8 cellular contexts compared by ENCODE assay signal in the genomic region with DNA sequence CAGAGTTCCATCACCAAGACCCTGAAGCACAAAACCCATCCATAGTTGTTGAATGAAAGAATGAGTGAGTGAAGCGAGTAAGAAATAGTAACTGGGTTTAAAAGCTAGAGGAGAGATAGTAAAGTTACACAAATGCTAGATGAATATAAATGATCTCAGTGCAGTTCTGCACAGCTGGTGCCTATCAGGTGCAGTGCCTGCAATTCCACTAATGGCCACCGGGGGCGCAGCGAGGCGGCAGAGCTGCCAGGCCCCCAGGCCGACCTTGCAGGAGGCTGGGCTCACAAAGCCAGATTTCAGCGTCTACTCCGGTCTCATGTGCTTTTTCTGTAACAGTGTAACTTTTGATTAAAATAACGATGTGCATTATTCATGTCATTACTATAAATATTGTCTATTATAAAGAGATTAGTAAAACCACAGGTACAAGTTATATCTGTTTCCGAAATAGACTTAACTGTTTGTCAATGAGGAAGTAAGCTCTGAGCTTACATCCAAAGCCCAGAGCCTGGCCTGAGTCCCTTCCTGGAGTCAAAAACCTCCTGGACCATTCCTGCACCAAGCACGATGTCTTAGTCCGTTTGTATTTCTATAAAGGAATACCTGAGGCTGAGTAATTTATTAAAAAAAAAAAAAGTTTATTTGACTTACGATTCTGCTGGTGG.
DNase-seq lines count a peak whose midpoint lies in the region; ATAC-seq and TF ChIP-seq lines count a peak whose summit lies in the region.

No MANE protein-coding gene starts in this region.

- H3K27ac ChIP-seq in OCI-LY3 (ENCODE audit: low read length) (no peak overlapping the region), esophagus muscularis mucosa (replicated peaks in 1 of 4) (no peak overlapping the region), stomach (no peak overlapping the region)

- H3K27me3 ChIP-seq in OCI-LY3 (ENCODE audit: low read depth, low read length) (peaks cover 15% of the 10 kb centered on the region), esophagus muscularis mucosa (peaks cover 0 to 51% (median 2%) of the 10 kb centered on the region in 4 donors), stomach (peaks cover 0 to 25% (median under 1%) of the 10 kb centered on the region in 3 donors)

- H3K27me3 Mint-ChIP-seq in neural crest cell (ENCODE audit: low read depth): peaks cover 5% of the 10 kb centered on the region

- H3K9me3 ChIP-seq in OCI-LY3 (ENCODE audit: insufficient read depth, low read length) (no peaks in the 10 kb centered on the region), esophagus muscularis mucosa (no peaks in the 10 kb centered on the region), stomach (no peaks in the 10 kb centered on the region)

- 17% methylated on average over 13 of the region's 13 CpGs for WGBS in esophagus muscularis mucosa
- 21 to 23% (median 22%) methylated on average over 13 of the region's 13 CpGs for WGBS in stomach, 5 donors

- DNase-seq in EL (peak; percentile 15), activated T-cell treated with anti-CD3 and anti-CD28 coated beads for 24 hours (ENCODE audit: low read depth) (peak; percentile 63), esophagus muscularis mucosa (ENCODE audit: extremely low spot score) (no peak), neural crest cell (ENCODE audit: low read depth, low spot score) (peak; percentile 79), stomach (peak; percentile 76)

- no peaks in the 10 kb centered on the region for H4K20me1 ChIP-seq in OCI-LY3 (ENCODE audit: insufficient read depth, low read length)

- no peaks in the 10 kb centered on the region for H3K79me2 ChIP-seq in OCI-LY3 (ENCODE audit: low read length)

- H2AFZ ChIP-seq in OCI-LY3 (ENCODE audit: low read depth, low read length): no peak overlapping the region

- intact Hi-C loops in esophagus muscularis mucosa (cut with DNase I): loop anchor here (5.0 kb wide), 2 partner anchors 233 to 403 kb away; no protein-coding TSS in a partner anchor
- intact Hi-C loops in stomach (cut with DNase I; ENCODE audit: low total_unique reads): no loop called here

- TF ChIP-seq CTCF in OCI-LY3 (IDR thresholded peaks at IDR 0.05; ENCODE audit: low read depth, low read length) (peak; percentile 90), esophagus muscularis mucosa (IDR thresholded peaks at IDR 0.05) (peak in 2 of 3 experiments; percentile 96 to 99), neural crest cell (conservative IDR thresholded peaks at IDR 0.05) (peak; percentile 100), stomach (IDR thresholded peaks at IDR 0.05) (peak in 6 of 7 experiments; percentile 81 to 100 (median 98))

- no peak overlapping the region for H3K4me2 ChIP-seq in OCI-LY3 (ENCODE audit: low read length)

- peak; percentile 70 for ATAC-seq in HG02973 (IDR thresholded peaks at IDR 0.05; ENCODE audit: unreplicated experiment)
- ATAC-seq in GM19452 (IDR thresholded peaks at IDR 0.05; ENCODE audit: unreplicated experiment): no peak

- TF ChIP-seq POLR2A in esophagus muscularis mucosa (IDR thresholded peaks at IDR 0.05; ENCODE audit: low read depth) (no peak), stomach (IDR thresholded peaks at IDR 0.05) (no peak)

- H3K4me1 ChIP-seq in OCI-LY3 (ENCODE audit: low read length): no peaks in the 10 kb centered on the region
- peaks cover 0 to 13% (median 3%) of the 10 kb centered on the region in 4 donors for H3K4me1 ChIP-seq in esophagus muscularis mucosa
- H3K4me1 ChIP-seq in stomach: peaks cover 7 to 16% (median 13%) of the 10 kb centered on the region in 4 donors

- TF ChIP-seq EP300 in esophagus muscularis mucosa (IDR thresholded peaks at IDR 0.05) (no peak), stomach (IDR thresholded peaks at IDR 0.05) (no peak)

- H3K4me3 Mint-ChIP-seq in neural crest cell: no peak overlapping the region

- H3K36me3 Mint-ChIP-seq in neural crest cell (ENCODE audit: low read depth): no peaks in the 10 kb centered on the region

- no peak overlapping the region for H3K9ac ChIP-seq in OCI-LY3 (ENCODE audit: low read length)

- H3K4me3 ChIP-seq in OCI-LY3 (ENCODE audit: low read length): no peak overlapping the region
- H3K4me3 ChIP-seq in esophagus muscularis mucosa: no peak overlapping the region
- H3K4me3 ChIP-seq in stomach: no peak overlapping the region

- no peak overlapping the region for H3K27ac Mint-ChIP-seq in neural crest cell (ENCODE audit: unreplicated experiment)

- peaks cover 14% of the 10 kb centered on the region for H3K4me1 Mint-ChIP-seq in neural crest cell

- H3K36me3 ChIP-seq in OCI-LY3 (replicated peaks; ENCODE audit: low read depth, low read length) (no peaks in the 10 kb centered on the region), esophagus muscularis mucosa (no peaks in the 10 kb centered on the region), stomach (no peaks in the 10 kb centered on the region)

- peaks cover 2% of the 10 kb centered on the region for H3K9me3 Mint-ChIP-seq in neural crest cell
